21 cellular contexts compared by ENCODE assay signal in the genomic region with DNA sequence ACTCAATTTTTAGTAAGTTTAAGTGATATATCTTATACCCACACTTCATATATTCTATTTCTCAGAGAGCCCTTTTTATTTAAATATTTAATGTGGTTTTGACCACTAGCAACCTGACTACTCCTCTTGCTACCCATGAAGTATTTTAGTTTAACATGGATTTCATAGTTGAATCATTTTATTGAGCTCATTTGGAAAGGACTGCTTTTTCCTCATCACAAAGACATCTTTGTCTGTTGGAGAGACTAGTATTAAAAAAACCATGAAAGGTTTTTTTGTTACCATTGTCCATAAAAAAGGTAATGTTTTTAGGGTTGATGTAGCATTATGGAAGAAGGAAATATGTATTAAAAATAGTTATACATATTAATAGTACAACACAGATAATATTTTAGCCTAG.
A peak's percentile ranks its signal among the peaks of the same experiment; 100 is the strongest.
DNase-seq lines count a peak whose midpoint lies in the region; TF ChIP-seq lines count a peak whose summit lies in the region.
"Had no signal": no experiment of that assay in that cellular context is flagged by ENCODE, and none has a peak within 500 bp of the region (broad histone marks: within the 10 kb centered on the region; RNA-seq: fewer than 3 reads in every experiment).

No MANE protein-coding gene starts in this region.

- H3K4me3 Mint-ChIP-seq in glutamatergic neuron (ENCODE audit: unreplicated experiment) = no peak overlapping the region

- intact Hi-C loops in adrenal gland (cut with DNase I) = no loop called here

- H3K36me3 Mint-ChIP-seq in glutamatergic neuron (ENCODE audit: unreplicated experiment) = peaks cover 2% of the 10 kb centered on the region

- no peak for TF ChIP-seq POLR2A in adrenal gland (IDR thresholded peaks at IDR 0.05)

- peak overlapping the region; percentile 73 for H3K27ac ChIP-seq in angular gyrus (ENCODE audit: low read depth, low read length)
- no peak overlapping the region for H3K27ac ChIP-seq in adrenal gland
- H3K27ac ChIP-seq: A549, HL-60, Peyer's patch had no signal

- TF ChIP-seq CTCF in glutamatergic neuron (IDR thresholded peaks at IDR 0.05; ENCODE audit: partially characterized antibody, unreplicated experiment) (no peak), adrenal gland (IDR thresholded peaks at IDR 0.05) (no peak)

- peaks cover 2% of the 10 kb centered on the region for H3K9me3 Mint-ChIP-seq in glutamatergic neuron (ENCODE audit: unreplicated experiment)

- peaks cover 0 to 19% of the 10 kb centered on the region in 2 donors for H3K4me1 ChIP-seq in adrenal gland (replicated peaks in 1 of 2)
- H3K4me1 ChIP-seq: BE2C, Peyer's patch had no signal

- H3K4me1 Mint-ChIP-seq in glutamatergic neuron (ENCODE audit: low read depth, unreplicated experiment) = peaks cover 2% of the 10 kb centered on the region

- no peaks in the 10 kb centered on the region for H3K36me3 ChIP-seq in adrenal gland (replicated peaks in 1 of 2)
- H3K36me3 ChIP-seq: BE2C, Peyer's patch had no signal

- H3K27me3 Mint-ChIP-seq in glutamatergic neuron (ENCODE audit: unreplicated experiment) = no peaks in the 10 kb centered on the region

- DNase-seq in COLO829 (ENCODE audit: low spot score) = peak; percentile 76
- peak; percentile 77 for DNase-seq in globus pallidus (ENCODE audit: low spot score)
- peak; percentile 49 for DNase-seq in putamen (ENCODE audit: low spot score)
- DNase-seq in glutamatergic neuron = no peak
- no peak for DNase-seq in NCI-H69 (lab: John Stamatoyannopoulos, UW)
- DNase-seq in adrenal gland = no peak
- DNase-seq: BE2C, EL, GF-D8, MM.1S, NCI-H1092, NCI-H1436, NCI-H187 treated with DMSO at 0.1 percent for 48 hours, NCI-H2107, NCI-H446 treated with DMSO at 0.1 percent for 48 hours, NCI-H748 treated with DMSO at 0.1 percent for 48 hours, Peyer's patch had no signal

- no peaks in the 10 kb centered on the region for H3K9me3 ChIP-seq in adrenal gland (replicated peaks in 1 of 3)
- H3K9me3 ChIP-seq: A549, BE2C, Peyer's patch had no signal

- H3K4me3 ChIP-seq in adrenal gland = no peak overlapping the region
- H3K4me3 ChIP-seq: A549, K562, Peyer's patch had no signal

- no peaks in the 10 kb centered on the region for H3K27me3 ChIP-seq in adrenal gland
- H3K27me3 ChIP-seq: BE2C, Peyer's patch had no signal

- H3K27ac Mint-ChIP-seq in glutamatergic neuron (ENCODE audit: unreplicated experiment) = no peak overlapping the region

Comparison
In these comparisons a context has a peak if more than half of its experiments do, and no peak if none do; other contexts are left out.
1. DNase-seq: peak in COLO829 (single experiment), globus pallidus (single experiment) and putamen (single experiment); none in glutamatergic neuron (single experiment), NCI-H69 (single experiment) and adrenal gland (0 of 7).